ENCODE assay signal across 10 cellular contexts in the genomic region with DNA sequence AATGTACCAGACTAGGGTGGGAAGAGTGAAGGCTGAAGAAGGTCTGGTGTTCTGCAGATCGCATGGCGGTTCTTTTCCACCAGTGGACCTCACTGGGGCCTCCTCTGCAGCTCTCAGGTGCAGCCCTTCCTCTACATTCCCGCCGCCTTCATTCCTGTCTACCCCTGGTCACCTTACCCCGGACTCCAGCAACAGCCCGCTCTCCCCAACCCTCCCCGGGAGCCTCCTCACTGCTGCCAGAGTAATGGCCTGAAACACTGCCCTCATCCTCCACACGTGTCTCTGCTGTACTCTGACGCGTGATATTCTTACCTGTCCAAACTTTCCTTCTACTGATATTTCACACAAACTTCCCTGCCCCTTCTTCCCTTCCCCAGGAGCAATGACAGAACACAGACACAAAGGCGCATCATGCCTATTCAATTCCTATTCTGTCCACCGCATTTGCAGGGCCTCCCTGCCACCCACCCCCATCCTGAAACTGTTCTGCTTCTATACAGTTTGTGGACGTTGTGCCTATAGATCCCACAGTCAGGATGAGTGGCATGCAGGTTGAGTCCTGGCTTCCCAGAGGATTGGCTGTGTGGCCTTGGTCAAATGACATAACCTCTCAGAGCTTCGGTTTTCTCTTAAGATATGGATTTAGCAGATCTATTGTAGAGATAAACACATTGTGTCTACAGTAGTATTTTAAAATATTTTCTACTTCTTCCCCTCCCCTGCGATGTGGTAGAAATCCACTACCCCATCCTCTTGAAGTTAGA. TPM values are rescaled to one million over a fixed set of nuclear protein-coding genes. Genes with fewer than 3 reads are reported as not detected.
DNase-seq lines count a peak whose midpoint lies in the region; ATAC-seq and TF ChIP-seq lines count a peak whose summit lies in the region.
"Had no signal": no experiment of that assay in that cellular context is flagged by ENCODE, and none has a peak within 500 bp of the region (broad histone marks: within the 10 kb centered on the region; RNA-seq: fewer than 3 reads in every experiment).

No MANE protein-coding gene starts in this region.

- no peaks in the 10 kb centered on the region for H3K9me3 Mint-ChIP-seq in endothelial cell (ENCODE audit: unreplicated experiment)
- peaks cover 0 to 11% (median 2%) of the 10 kb centered on the region in 7 donors for H3K9me3 Mint-ChIP-seq in naive B cell

- peaks cover 48% of the 10 kb centered on the region for H3K4me1 ChIP-seq in cardiac muscle cell (ENCODE audit: low read depth)

- H3K4me1 Mint-ChIP-seq in endothelial cell (ENCODE audit: unreplicated experiment) (peaks cover 47% of the 10 kb centered on the region), naive B cell (peaks cover 11 to 14% (median 12%) of the 10 kb centered on the region in 3 donors)

- H3K27ac Mint-ChIP-seq in endothelial cell (ENCODE audit: unreplicated experiment) (peak overlapping the region; percentile 82), naive B cell (no peak overlapping the region)

- peak overlapping the region; percentile 100 for H3K27ac ChIP-seq in cardiac muscle cell

- peak overlapping the region; percentile 95 for H3K4me3 Mint-ChIP-seq in endothelial cell (ENCODE audit: unreplicated experiment)
- peak overlapping the region; percentile 34 to 77 (median 58) for H3K4me3 Mint-ChIP-seq in naive B cell

- no peaks in the 10 kb centered on the region for H3K9me3 ChIP-seq in cardiac muscle cell (ENCODE audit: low read depth)

- intact Hi-C loops in Right ventricle myocardium inferior (cut with DNase I), result loop anchor here (10.0 kb wide), 1 partner anchor 164 kb away; a partner anchor contains a TSS

- ATAC-seq in Right ventricle myocardium inferior (no peak), naive B cell (ENCODE audit: low read depth in 2 of 2) (no peak), HG03139 (IDR thresholded peaks at IDR 0.05; ENCODE audit: unreplicated experiment) (no peak)

- H3K4me3 ChIP-seq in cardiac muscle cell, result peak overlapping the region; percentile 97

- peaks cover 10% of the 10 kb centered on the region for H3K27me3 Mint-ChIP-seq in endothelial cell (ENCODE audit: unreplicated experiment)
- peaks cover 70% of the 10 kb centered on the region in 3 donors for H3K27me3 Mint-ChIP-seq in naive B cell

- DNase-seq in cardiac muscle cell (ENCODE audit: low read depth in 1 of 2, low spot score in 1 of 2) (no peak), Right ventricle myocardium inferior (ENCODE audit: missing footprints) (no peak), endothelial cell (ENCODE audit: low spot score) (no peak), naive B cell (no peak), DMS 273 treated with DMSO at 0.1 percent for 48 hours (lab: John Stamatoyannopoulos, UW) (no peak), AG08395 (ENCODE audit: low spot score) (no peak), NCI-H187 treated with DMSO at 0.1 percent for 48 hours (lab: John Stamatoyannopoulos, UW) (no peak)
- DNase-seq: DND-41; effector CD4-positive, alpha-beta T cell had no signal

- no peak for TF ChIP-seq CTCF in cardiac muscle cell (IDR thresholded peaks at IDR 0.05; ENCODE audit: low read depth, low read length)
- no peak for TF ChIP-seq CTCF in endothelial cell (IDR thresholded peaks at IDR 0.05; ENCODE audit: unreplicated experiment)

- H3K36me3 Mint-ChIP-seq in endothelial cell (ENCODE audit: low read depth, unreplicated experiment) (peaks cover 9% of the 10 kb centered on the region), naive B cell (peaks cover 4 to 11% of the 10 kb centered on the region in 2 donors)

- no peaks in the 10 kb centered on the region for H3K36me3 ChIP-seq in cardiac muscle cell

- no peaks in the 10 kb centered on the region for H3K27me3 ChIP-seq in cardiac muscle cell

RNA-seq across cellular contexts. Expression of a gene that starts 1.7 kb away (rescaled TPM):
- total RNA-seq in cardiac muscle cell (6.1 and 7.2 TPM in 2 replicates), Right ventricle myocardium inferior (42.1 TPM), endothelial cell (ENCODE audit: unreplicated experiment) (16.6 TPM)
- polyA plus RNA-seq in cardiac muscle cell (2.9 and 4.8 TPM in 2 replicates), naive B cell (ENCODE audit: low read depth in 6 of 6) (not detected)
